Comparison of ENCODE assay signal across 1 cellular context in the genomic region with DNA sequence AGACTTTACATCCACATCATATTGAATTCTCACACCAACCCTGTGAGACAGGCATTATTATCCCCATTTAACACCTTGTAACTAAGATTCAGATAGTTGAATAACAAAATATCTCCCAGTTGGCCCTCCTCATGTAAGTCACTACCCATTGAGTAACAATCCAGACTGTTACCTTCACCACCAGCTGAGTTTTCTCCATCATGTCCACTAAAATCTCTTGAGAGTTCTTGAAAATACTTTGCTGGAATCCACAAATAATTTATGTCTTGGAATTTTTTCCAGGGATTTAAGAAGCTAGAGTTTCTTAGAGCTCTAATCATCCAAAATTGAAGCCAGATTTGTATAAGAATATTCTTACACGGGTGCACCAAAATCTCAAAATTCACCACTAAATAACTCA.
TF ChIP-seq lines count a peak whose summit lies in the region.

No MANE protein-coding gene starts in this region.

TF ChIP-seq in SK-N-SH treated with all-trans-retinoic acid at 6 μM for 48 hours, 23 proteins besides CTCF, POLR2A, EP300 and RAD21 (continued from another document):
- no peak for TF ChIP-seq CREB5 (CRISPR knock-in tag; IDR thresholded peaks at IDR 0.05; ENCODE audit: low read depth)
- TF ChIP-seq TOX (CRISPR knock-in tag; IDR thresholded peaks at IDR 0.05; ENCODE audit: borderline replicate concordance), result no peak
